Comparison of ENCODE assay signal across 19 cellular contexts in the genomic region with DNA sequence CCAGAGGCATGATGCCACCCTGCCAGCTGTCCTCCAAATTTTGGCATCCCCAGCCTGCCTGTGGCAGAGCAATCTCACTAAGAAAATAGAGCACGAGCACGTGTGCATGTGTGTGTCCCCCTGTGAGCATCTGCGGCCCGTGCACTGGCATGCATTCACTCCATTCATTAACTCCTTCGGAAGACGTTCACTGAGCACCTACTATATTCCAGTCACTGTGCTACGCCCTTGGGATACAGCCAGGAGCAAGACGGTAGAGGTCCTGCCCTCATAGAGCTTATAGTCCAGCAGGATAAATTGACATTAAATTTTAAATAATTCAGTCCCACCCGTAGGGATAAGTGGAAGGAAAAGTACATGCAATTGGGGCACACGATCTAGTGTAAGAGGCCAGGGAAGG. TPM values are rescaled to one million over a fixed set of nuclear protein-coding genes. Genes with fewer than 3 reads are reported as not detected.
"Had no signal": no experiment of that assay in that cellular context is flagged by ENCODE, and none has a peak within 500 bp of the region (broad histone marks: within the 10 kb centered on the region; RNA-seq: fewer than 3 reads in every experiment).

No MANE protein-coding gene starts in this region.

- DNase-seq: activated CD4-positive, alpha-beta memory T cell treated with anti-CD3 and anti-CD28 coated beads, Interleukin-2, amount 10 ng/mL, durations not matched to agents 7 days and 5 days; activated gamma-delta T cell treated with Interleukin-2 at 50 U/mL for 16 hours; brain microvascular endothelial cell; central memory CD4-positive, alpha-beta T cell; effector memory CD8-positive, alpha-beta T cell; glutamatergic neuron; immature natural killer cell; stimulated activated CD4-positive, alpha-beta T cell treated with anti-CD3 and anti-CD28 coated beads, Interleukin-4, amount 100 ng/mL, for 24 hours; stimulated activated naive CD8-positive, alpha-beta T cell treated with anti-CD3 and anti-CD28 coated beads, Interleukin-15, Interleukin-2, amounts not matched to agents 100 U/mL and 50 U/mL, for 24 hours had no signal

- H3K36me3 ChIP-seq: brain microvascular endothelial cell, prostate gland, right atrium auricular region, upper lobe of right lung had no signal

- H3K27ac ChIP-seq: brain microvascular endothelial cell, dorsolateral prefrontal cortex, hepatocyte, prostate gland, right atrium auricular region, upper lobe of right lung had no signal

- ATAC-seq: activated CD4-positive, CD25-positive, alpha-beta regulatory T cell treated with anti-CD3 and anti-CD28 coated beads, Interleukin-2, amount 50 U/mL, for 24 hours; activated naive CD4-positive, alpha-beta T cell treated with anti-CD3 and anti-CD28 coated beads, Interleukin-2, amount 50 U/mL, for 72 hours; effector memory CD8-positive, alpha-beta T cell; naive thymus-derived CD4-positive, alpha-beta T cell had no signal

- H3K9me3 ChIP-seq: prostate gland, right atrium auricular region, upper lobe of right lung had no signal

- H3K4me3 ChIP-seq: dorsolateral prefrontal cortex, hepatocyte, lung, prostate gland, right atrium auricular region, upper lobe of right lung had no signal

- H3K9me3 Mint-ChIP-seq: activated CD4-positive, alpha-beta memory T cell treated with anti-CD3 and anti-CD28 coated beads, Interleukin-2, amount 10 ng/mL, durations not matched to agents 7 days and 5 days; effector memory CD8-positive, alpha-beta T cell; immature natural killer cell had no signal

- H3K27ac Mint-ChIP-seq: activated CD4-positive, alpha-beta memory T cell treated with anti-CD3 and anti-CD28 coated beads, Interleukin-2, amount 10 ng/mL, durations not matched to agents 7 days and 5 days; activated CD4-positive, alpha-beta T cell treated with anti-CD3 and anti-CD28 coated beads, Interleukin-2, amount 10 ng/mL, durations not matched to agents 24 days and 14 days; effector memory CD8-positive, alpha-beta T cell; immature natural killer cell had no signal

- H2AFZ ChIP-seq: hepatocyte had no signal

- H3K36me3 Mint-ChIP-seq: immature natural killer cell; naive thymus-derived CD4-positive, alpha-beta T cell had no signal

- H3K27me3 ChIP-seq: dorsolateral prefrontal cortex, hepatocyte, right atrium auricular region, upper lobe of right lung had no signal

- H3K4me2 ChIP-seq: hepatocyte had no signal

- H3K4me1 Mint-ChIP-seq: immature natural killer cell had no signal

- H3K4me3 Mint-ChIP-seq: activated CD4-positive, alpha-beta memory T cell treated with anti-CD3 and anti-CD28 coated beads, Interleukin-2, amount 10 ng/mL, durations not matched to agents 7 days and 5 days; activated CD4-positive, alpha-beta T cell treated with anti-CD3 and anti-CD28 coated beads, Interleukin-2, amount 10 ng/mL, durations not matched to agents 24 days and 14 days; effector memory CD8-positive, alpha-beta T cell; immature natural killer cell had no signal

RNA-seq across cellular contexts. Expression of gene HES1, which starts 40.0 kb away (rescaled TPM):
- polyA plus RNA-seq: immature natural killer cell; naive thymus-derived CD4-positive, alpha-beta T cell had no signal
